In the genomic region with DNA sequence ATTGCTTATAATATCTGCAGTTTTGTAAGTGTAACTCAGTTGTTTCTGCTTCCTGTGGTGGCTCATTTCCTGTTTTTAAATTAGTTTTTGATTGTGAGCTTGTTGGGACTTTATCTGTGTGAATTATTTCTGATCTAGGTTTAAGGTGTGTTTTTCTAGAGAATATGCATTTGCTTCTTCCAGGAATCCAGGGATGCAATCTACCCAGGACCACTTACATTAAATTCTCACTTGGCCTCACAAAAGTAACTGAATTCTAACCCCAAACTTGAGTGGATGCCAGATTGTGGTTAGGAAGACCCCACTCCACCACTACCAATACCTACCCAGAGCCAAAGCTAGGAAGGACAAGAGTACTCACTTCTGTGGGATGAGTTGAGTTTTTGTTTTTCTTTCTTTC, we compare ENCODE assay signal across 9 cellular contexts. TPM values are rescaled to one million over a fixed set of nuclear protein-coding genes. Genes with fewer than 3 reads are reported as not detected.
A peak's percentile ranks its signal among the peaks of the same experiment; 100 is the strongest.
DNase-seq lines count a peak whose midpoint lies in the region; ATAC-seq and TF ChIP-seq lines count a peak whose summit lies in the region.
"Had no signal": no experiment of that assay in that cellular context is flagged by ENCODE, and none has a peak within 500 bp of the region (broad histone marks: within the 10 kb centered on the region; RNA-seq: fewer than 3 reads in every experiment).

No MANE protein-coding gene starts in this region.

- H3K27me3 ChIP-seq in gastrocnemius medialis: no peaks in the 10 kb centered on the region

- no peaks in the 10 kb centered on the region for H3K9me3 ChIP-seq in gastrocnemius medialis

- peaks cover 5 to 9% of the 10 kb centered on the region in 2 donors for H3K4me1 ChIP-seq in gastrocnemius medialis

- peak overlapping the region; percentile 68 for H3K4me3 Mint-ChIP-seq in activated CD8-positive, alpha-beta T cell treated with anti-CD3 and anti-CD28 coated beads for 36 hours
- H3K4me3 Mint-ChIP-seq: nephron had no signal

- TF ChIP-seq CTCF in activated CD8-positive, alpha-beta T cell treated with anti-CD3 and anti-CD28 coated beads for 36 hours (IDR thresholded peaks at IDR 0.05): no peak
- no peak for TF ChIP-seq CTCF in gastrocnemius medialis (IDR thresholded peaks at IDR 0.05 in 4 of 5, conservative IDR thresholded peaks at IDR 0.05 in 1 of 5)

- H3K9me3 Mint-ChIP-seq in activated CD8-positive, alpha-beta T cell treated with anti-CD3 and anti-CD28 coated beads for 36 hours: no peaks in the 10 kb centered on the region
- H3K9me3 Mint-ChIP-seq: nephron had no signal

- peaks cover 22% of the 10 kb centered on the region for H3K36me3 Mint-ChIP-seq in activated CD8-positive, alpha-beta T cell treated with anti-CD3 and anti-CD28 coated beads for 36 hours (ENCODE audit: low read depth)

- TF ChIP-seq POLR2A in gastrocnemius medialis (IDR thresholded peaks at IDR 0.05): no peak

- peaks cover 0 to 9% of the 10 kb centered on the region in 2 donors for H3K36me3 ChIP-seq in gastrocnemius medialis

- intact Hi-C loops in activated CD8-positive, alpha-beta T cell treated with anti-CD3 and anti-CD28 coated beads for 36 hours (cut with micrococcal nuclease): loop anchor here (2.0 kb wide), 1 partner anchor 35 kb away; a partner anchor contains a TSS
- intact Hi-C loops in gastrocnemius medialis (cut with DNase I; ENCODE audit: low total_unique reads): no loop called here

- peaks cover 67% of the 10 kb centered on the region for H3K4me1 Mint-ChIP-seq in activated CD8-positive, alpha-beta T cell treated with anti-CD3 and anti-CD28 coated beads for 36 hours (ENCODE audit: low read depth)
- H3K4me1 Mint-ChIP-seq: nephron had no signal

- in situ Hi-C loops in gastrocnemius medialis (cut with MboI; ENCODE audit: low sequenced_read_pairs in 4 of 4): no loop called here

- peak overlapping the region; percentile 93 for H3K27ac Mint-ChIP-seq in activated CD8-positive, alpha-beta T cell treated with anti-CD3 and anti-CD28 coated beads for 36 hours
- H3K27ac Mint-ChIP-seq: nephron had no signal

- H3K4me3 ChIP-seq in gastrocnemius medialis: no peak overlapping the region

- peak overlapping the region in 3 of 4 donors; percentile 0 to 51 (median 51) for H3K27ac ChIP-seq in gastrocnemius medialis

- H3K27me3 Mint-ChIP-seq in activated CD8-positive, alpha-beta T cell treated with anti-CD3 and anti-CD28 coated beads for 36 hours: no peaks in the 10 kb centered on the region

- no peak for DNase-seq in activated CD8-positive, alpha-beta T cell treated with anti-CD3 and anti-CD28 coated beads for 36 hours
- no peak for DNase-seq in gastrocnemius medialis
- no peak for DNase-seq in GM19238 (ENCODE audit: insufficient read length, low spot score)
- DNase-seq in mesenteric fat pad (ENCODE audit: low spot score): no peak
- DNase-seq in NCI-H1048 (lab: John Stamatoyannopoulos, UW): no peak
- DNase-seq: NCI-H510A treated with DMSO at 0.1 percent for 48 hours had no signal

- CTCF ChIA-PET in activated CD8-positive, alpha-beta T cell treated with anti-CD3 and anti-CD28 coated beads for 36 hours (lab: Charles Lee): interaction anchor here (1.0 to 2.5 kb wide), 3 partner anchors 13 to 451 kb away, joined by 3 to 8 read pairs (median 4); a partner anchor contains a TSS

- ATAC-seq in GM18511 (IDR thresholded peaks at IDR 0.05; ENCODE audit: unreplicated experiment) (peak; percentile 35), HG02588 (IDR thresholded peaks at IDR 0.05; ENCODE audit: unreplicated experiment) (peak; percentile 6), gastrocnemius medialis (no peak)
- ATAC-seq in activated CD8-positive, alpha-beta T cell treated with anti-CD3 and anti-CD28 coated beads for 36 hours: peak; percentile 26

- POLR2A ChIA-PET in activated CD8-positive, alpha-beta T cell treated with anti-CD3 and anti-CD28 coated beads for 36 hours (lab: Charles Lee): interaction anchor here (1.1 to 2.5 kb wide), 3 partner anchors 11 to 49 kb away, joined by 4 to 13 read pairs (median 11); a partner anchor contains a TSS

RNA-seq across cellular contexts. Expression of a gene that starts 11.9 kb away (rescaled TPM):
- total RNA-seq in activated CD8-positive, alpha-beta T cell treated with anti-CD3 and anti-CD28 coated beads for 36 hours: 10 to 100 TPM; 13.0 to 13.2 TPM
- 10 to 100 TPM; 17.1 to 30.7 (median 20.3) TPM for total RNA-seq in gastrocnemius medialis
- 13.9 TPM for total RNA-seq in mesenteric fat pad

RNA-seq across cellular contexts. Expression of a gene that starts 34.9 kb away (rescaled TPM):
- total RNA-seq in activated CD8-positive, alpha-beta T cell treated with anti-CD3 and anti-CD28 coated beads for 36 hours: 100 to 1,000 TPM; 104 to 105 TPM
- total RNA-seq in gastrocnemius medialis: 100 to 1,000 TPM; 158 to 251 (median 178) TPM
- 79.6 TPM for total RNA-seq in mesenteric fat pad

RNA-seq across cellular contexts. Expression of a gene that starts 46.5 kb away (rescaled TPM):
- total RNA-seq in activated CD8-positive, alpha-beta T cell treated with anti-CD3 and anti-CD28 coated beads for 36 hours: 100 to 1,000 TPM; 187 to 202 TPM
- total RNA-seq in gastrocnemius medialis (10 to 100 TPM; 11.9 to 25.6 (median 19.1) TPM), mesenteric fat pad (37.8 TPM)

RNA-seq across cellular contexts. Expression of a gene that starts 49.5 kb away (rescaled TPM):
- 10 to 100 TPM; 30.2 to 33.1 TPM for total RNA-seq in activated CD8-positive, alpha-beta T cell treated with anti-CD3 and anti-CD28 coated beads for 36 hours
- 10 to 100 TPM; 10.0 to 19.4 (median 12.4) TPM for total RNA-seq in gastrocnemius medialis
- total RNA-seq in mesenteric fat pad: 26.7 TPM

Comparison
In these comparisons a context has a peak if more than half of its experiments do, and no peak if none do; other contexts are left out.
1. ATAC-seq: peak in GM18511 (single experiment), HG02588 (single experiment) and activated CD8-positive, alpha-beta T cell treated with anti-CD3 and anti-CD28 coated beads for 36 hours (single experiment); none in gastrocnemius medialis (0 of 2).